Comparison of ENCODE assay signal across 16 cellular contexts in genomic region chr7:23004247-23004520, GRCh38.
"Had no signal": no experiment of that assay in that cellular context is flagged by ENCODE, and none has a peak within 500 bp of the region (broad histone marks: within the 10 kb centered on the region; RNA-seq: fewer than 3 reads in every experiment).

No MANE protein-coding gene starts in this region.

- H3K36me3 Mint-ChIP-seq: activated CD4-positive, alpha-beta memory T cell treated with anti-CD3 and anti-CD28 coated beads for 36 hours; activated naive CD8-positive, alpha-beta T cell treated with anti-CD3 and anti-CD28 coated beads for 36 hours; natural killer cell had no signal

- H3K4me1 ChIP-seq: prostate gland, uterus had no signal

- H3K4me3 Mint-ChIP-seq: activated CD4-positive, alpha-beta memory T cell treated with anti-CD3 and anti-CD28 coated beads for 36 hours; activated naive CD8-positive, alpha-beta T cell treated with anti-CD3 and anti-CD28 coated beads for 36 hours; activated T-cell treated with anti-CD3 and anti-CD28 coated beads, Interleukin-2, amount 50 U/mL, for 4 hours; natural killer cell had no signal

- H3K27ac Mint-ChIP-seq: activated CD4-positive, alpha-beta memory T cell treated with anti-CD3 and anti-CD28 coated beads for 36 hours; activated naive CD8-positive, alpha-beta T cell treated with anti-CD3 and anti-CD28 coated beads for 36 hours; natural killer cell had no signal

- H3K9me3 Mint-ChIP-seq: activated CD4-positive, alpha-beta memory T cell treated with anti-CD3 and anti-CD28 coated beads for 36 hours; activated naive CD8-positive, alpha-beta T cell treated with anti-CD3 and anti-CD28 coated beads for 36 hours; activated T-cell treated with anti-CD3 and anti-CD28 coated beads, Interleukin-2, amount 50 U/mL, for 4 hours; natural killer cell had no signal

- DNase-seq: activated CD4-positive, alpha-beta memory T cell treated with anti-CD3 and anti-CD28 coated beads for 36 hours; activated effector memory CD4-positive, alpha-beta T cell treated with anti-CD3 and anti-CD28 coated beads, Interleukin-2, amount 50 U/mL, for 16 hours; activated naive CD8-positive, alpha-beta T cell treated with anti-CD3 and anti-CD28 coated beads for 36 hours; activated T-cell treated with anti-CD3 and anti-CD28 coated beads, Interleukin-2, amount 50 U/mL, for 4 hours; anterior cingulate cortex; foreskin keratinocyte; heart left ventricle; mucosa of descending colon; natural killer cell; nucleus accumbens; sigmoid colon; stimulated activated CD4-positive, alpha-beta T cell treated with anti-CD3 and anti-CD28 coated beads, Interleukin-4, amount 100 ng/mL, for 4 hours; stomach; uterus had no signal

- H3K36me3 ChIP-seq: heart left ventricle, prostate gland, sigmoid colon, stomach, uterus had no signal

- H3K27ac ChIP-seq: foreskin keratinocyte, prostate gland, stomach had no signal

- H3K4me3 ChIP-seq: heart left ventricle, mucosa of descending colon, prostate gland, sigmoid colon, stomach, uterus had no signal

- ATAC-seq: activated T-cell treated with anti-CD3 and anti-CD28 coated beads, Interleukin-2, amount 50 U/mL, for 4 hours; esophagus mucosa; foreskin keratinocyte; heart left ventricle; mucosa of descending colon; natural killer cell had no signal

- H3K9me3 ChIP-seq: heart left ventricle, mucosa of descending colon, prostate gland, sigmoid colon, stomach, uterus had no signal

- H3K27me3 Mint-ChIP-seq: activated CD4-positive, alpha-beta memory T cell treated with anti-CD3 and anti-CD28 coated beads for 36 hours; activated naive CD8-positive, alpha-beta T cell treated with anti-CD3 and anti-CD28 coated beads for 36 hours had no signal

- H3K27me3 ChIP-seq: foreskin keratinocyte, heart left ventricle, sigmoid colon, stomach, uterus had no signal
